Comparison of ENCODE assay signal across 8 cellular contexts in the genomic region with DNA sequence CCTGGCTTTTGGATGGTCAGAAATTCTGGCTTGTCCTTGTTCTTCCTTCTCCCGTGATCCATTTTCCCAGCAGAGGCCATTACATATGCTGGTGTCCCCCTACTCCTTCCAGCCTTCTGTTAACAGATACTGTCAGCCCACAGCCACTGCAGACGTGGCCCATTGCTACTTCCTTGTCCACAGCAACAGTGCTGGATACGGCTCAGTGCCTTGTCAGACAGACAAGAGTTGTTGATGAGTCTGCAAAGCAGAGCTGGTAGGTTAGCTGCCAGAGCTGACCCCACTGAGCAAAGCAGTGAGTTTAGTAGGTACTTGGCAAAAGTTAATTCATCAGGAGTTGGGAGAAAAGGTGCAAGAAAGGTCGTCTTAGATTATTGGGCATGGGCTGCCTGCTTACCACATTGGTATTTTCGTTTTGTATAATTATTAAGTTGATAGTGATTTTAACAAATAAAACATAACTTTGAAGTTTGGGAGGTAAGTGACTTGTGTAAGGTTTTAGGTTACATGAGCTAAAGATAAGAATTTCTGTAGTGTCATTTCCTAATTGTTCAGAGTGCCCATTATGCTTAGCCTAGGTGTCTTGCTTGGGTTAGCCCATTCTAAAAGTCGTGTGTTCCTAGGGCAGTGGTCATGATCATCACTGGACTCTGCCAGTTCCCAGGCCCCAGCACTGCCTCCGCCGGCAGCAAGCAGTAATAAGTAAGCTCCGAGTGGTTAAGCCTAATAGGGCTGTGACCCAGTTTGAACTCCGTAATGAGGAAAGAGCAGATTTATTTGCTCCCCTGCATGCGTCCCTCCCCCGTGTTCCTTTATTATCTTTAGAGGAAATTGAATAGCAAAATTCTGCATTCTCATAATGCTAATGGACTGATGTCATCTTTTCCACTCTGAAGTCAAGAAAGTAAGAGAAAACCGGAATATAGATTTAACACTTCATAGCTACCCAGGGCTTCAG.
DNase-seq lines count a peak whose midpoint lies in the region; TF ChIP-seq lines count a peak whose summit lies in the region.

No MANE protein-coding gene starts in this region.

- peak overlapping the region; percentile 97 for H3K27ac ChIP-seq in smooth muscle cell (ENCODE audit: low read depth)

- peaks cover 100% of the 10 kb centered on the region for H3K79me2 ChIP-seq in smooth muscle cell (ENCODE audit: low read depth)

- H3K4me3 ChIP-seq in H7 (ENCODE audit: insufficient read depth, low read depth, low read length) (no peak overlapping the region), WI38 (ENCODE audit: low read depth, low read length) (no peak overlapping the region), smooth muscle cell (no peak overlapping the region)

- no peak overlapping the region for H2AFZ ChIP-seq in smooth muscle cell (ENCODE audit: low read depth)

- H3K4me1 ChIP-seq in smooth muscle cell (ENCODE audit: low read depth), result peaks cover 28% of the 10 kb centered on the region

- peak; percentile 26; the same call in 1 of the 2 replicates for TF ChIP-seq CTCF in WI38 (IDR thresholded peaks at IDR 0.05; ENCODE audit: low read depth, low read length)
- peak; percentile 4 for TF ChIP-seq CTCF in smooth muscle cell (IDR thresholded peaks at IDR 0.05; ENCODE audit: borderline replicate concordance, insufficient read depth, poor library complexity, severe bottlenecking)

- H3K4me2 ChIP-seq in smooth muscle cell, result peak overlapping the region; percentile 72

- H3K36me3 ChIP-seq in H7 (replicated peaks; ENCODE audit: control insufficient read depth, insufficient read depth, low read length) (no peaks in the 10 kb centered on the region), smooth muscle cell (ENCODE audit: low read depth) (no peaks in the 10 kb centered on the region)

- H3K27me3 ChIP-seq in H7 (ENCODE audit: control insufficient read depth, insufficient read depth, low read length) (no peaks in the 10 kb centered on the region), smooth muscle cell (ENCODE audit: low read depth) (no peaks in the 10 kb centered on the region)

- H3F3A ChIP-seq in smooth muscle cell (ENCODE audit: low read depth), result peaks cover 63% of the 10 kb centered on the region

- peak overlapping the region; percentile 12 for H3K9ac ChIP-seq in smooth muscle cell (ENCODE audit: low read depth)

- no peaks in the 10 kb centered on the region for H3K9me3 ChIP-seq in smooth muscle cell (replicated peaks; ENCODE audit: low read depth)

- DNase-seq in H7 (peak; percentile 36), iPS-NIHi11 (ENCODE audit: low spot score) (peak; percentile 37), smooth muscle cell (lab: John Stamatoyannopoulos, UW; ENCODE audit: unreplicated experiment) (no peak), middle frontal gyrus (ENCODE audit: extremely low spot score, low spot score) (no peak), RKO (ENCODE audit: low spot score) (no peak), KG1 (lab: John Stamatoyannopoulos, UW) (no peak)
- DNase-seq in activated naive CD4-positive, alpha-beta T cell (lab: John Stamatoyannopoulos, UW), result no peak

- peaks cover 76% of the 10 kb centered on the region for H4K20me1 ChIP-seq in smooth muscle cell (ENCODE audit: low read depth)

- 32% methylated on average over 13 of the region's 13 CpGs for WGBS in smooth muscle cell (ENCODE audit: low lambda C conversion rate)

Comparison
In these comparisons a context has a peak if more than half of its experiments do, and no peak if none do; other contexts are left out.
1. DNase-seq: peak in H7 (single experiment) and iPS-NIHi11 (single experiment); none in smooth muscle cell (single experiment), middle frontal gyrus (single experiment), RKO (single experiment), KG1 (single experiment) and activated naive CD4-positive, alpha-beta T cell (0 of 4).